10 cellular contexts compared by ENCODE assay signal in the genomic region with DNA sequence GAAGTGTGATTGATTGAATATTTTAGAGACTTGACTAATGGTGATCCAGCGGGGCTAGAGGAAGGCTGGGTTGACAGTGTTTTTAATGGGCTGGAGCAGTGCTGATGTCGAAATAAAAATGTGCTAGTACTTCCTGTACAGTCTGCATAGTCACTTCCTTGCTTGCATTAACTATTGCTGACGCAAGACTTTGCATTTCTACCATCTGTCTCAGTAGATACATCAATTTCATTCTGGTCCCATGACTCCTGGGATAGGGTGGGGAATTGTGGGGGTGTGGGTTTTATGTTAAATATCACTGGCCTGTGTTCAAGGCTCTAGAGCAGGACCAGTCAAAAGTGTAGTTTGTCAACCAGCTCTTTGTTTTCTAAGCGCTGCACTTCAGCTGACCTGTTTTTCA. TPM values are rescaled to one million over a fixed set of nuclear protein-coding genes. Genes with fewer than 3 reads are reported as not detected.
DNase-seq lines count a peak whose midpoint lies in the region; ATAC-seq and TF ChIP-seq lines count a peak whose summit lies in the region.
"Had no signal": no experiment of that assay in that cellular context is flagged by ENCODE, and none has a peak within 500 bp of the region (broad histone marks: within the 10 kb centered on the region; RNA-seq: fewer than 3 reads in every experiment).

No MANE protein-coding gene starts in this region.

- TF ChIP-seq CTCF in fibroblast of mammary gland (conservative IDR thresholded peaks at IDR 0.05; ENCODE audit: control insufficient read depth, insufficient read depth, low read depth, low read length) = no peak

- POLR2A ChIA-PET in activated CD4-positive, alpha-beta T cell treated with anti-CD3 and anti-CD28 coated beads, Interleukin-2, amount 10 ng/mL, durations not matched to agents 7 days and 5 days (lab: Charles Lee) = no interaction called here

- peak overlapping the region; percentile 38 for H3K27ac Mint-ChIP-seq in activated CD4-positive, alpha-beta T cell treated with anti-CD3 and anti-CD28 coated beads, Interleukin-2, amount 10 ng/mL, durations not matched to agents 7 days and 5 days
- H3K27ac Mint-ChIP-seq in stimulated activated effector memory CD8-positive, alpha-beta T cell treated with anti-CD3 and anti-CD28 coated beads, Interleukin-12 subunit alpha, Interleukin-12 subunit beta, amount 100 ng/mL, for 72 hours = peak overlapping the region; percentile 32

- ATAC-seq in stimulated activated effector memory CD8-positive, alpha-beta T cell treated with anti-CD3 and anti-CD28 coated beads, Interleukin-12 subunit alpha, Interleukin-12 subunit beta, amount 100 ng/mL, for 72 hours = peak; percentile 40
- ATAC-seq in GM18505 (IDR thresholded peaks at IDR 0.05; ENCODE audit: unreplicated experiment) = no peak
- ATAC-seq: activated naive CD4-positive, alpha-beta T cell treated with anti-CD3 and anti-CD28 coated beads, Interleukin-2, amount 50 U/mL, for 72 hours had no signal

- CTCF ChIA-PET in activated CD4-positive, alpha-beta T cell treated with anti-CD3 and anti-CD28 coated beads, Interleukin-2, amount 10 ng/mL, durations not matched to agents 7 days and 5 days (lab: Charles Lee) = interaction anchor here (3.2 kb wide), 1 partner anchor 12 kb away, joined by 15 read pairs; no protein-coding TSS in a partner anchor

- no peaks in the 10 kb centered on the region for H3K27me3 Mint-ChIP-seq in activated CD4-positive, alpha-beta T cell treated with anti-CD3 and anti-CD28 coated beads, Interleukin-2, amount 10 ng/mL, durations not matched to agents 7 days and 5 days

- no peak overlapping the region for H3K4me3 ChIP-seq in fibroblast of mammary gland (ENCODE audit: control insufficient read depth, low read depth, low read length)

- DNase-seq in activated CD4-positive, alpha-beta T cell treated with anti-CD3 and anti-CD28 coated beads, Interleukin-2, amount 10 ng/mL, durations not matched to agents 7 days and 5 days = no peak
- no peak for DNase-seq in activated CD4-positive, alpha-beta T cell treated with anti-CD3 and anti-CD28 coated beads, Interleukin-2, amount 50 U/mL, for 1 hour
- DNase-seq in SKM-1 (lab: John Stamatoyannopoulos, UW; ENCODE audit: unreplicated experiment) (peak; percentile 6), fibroblast of mammary gland (ENCODE audit: low read depth) (peak; percentile 82), ureter (ENCODE audit: low spot score) (no peak), NCI-H82 treated with DMSO at 0.1 percent for 48 hours (lab: John Stamatoyannopoulos, UW; ENCODE audit: unreplicated experiment) (no peak)
- DNase-seq in stimulated activated effector memory CD8-positive, alpha-beta T cell treated with anti-CD3 and anti-CD28 coated beads, Interleukin-12 subunit alpha, Interleukin-12 subunit beta, amount 100 ng/mL, for 72 hours (ENCODE audit: low spot score in 2 of 2) = no peak
- DNase-seq: SK-N-SH had no signal

- H3K4me3 Mint-ChIP-seq in activated CD4-positive, alpha-beta T cell treated with anti-CD3 and anti-CD28 coated beads, Interleukin-2, amount 10 ng/mL, durations not matched to agents 7 days and 5 days = no peak overlapping the region
- H3K4me3 Mint-ChIP-seq in stimulated activated effector memory CD8-positive, alpha-beta T cell treated with anti-CD3 and anti-CD28 coated beads, Interleukin-12 subunit alpha, Interleukin-12 subunit beta, amount 100 ng/mL, for 72 hours = no peak overlapping the region

- TF ChIP-seq POLR2A in GM18505 (IDR thresholded peaks at IDR 0.05; ENCODE audit: borderline replicate concordance, extremely low read depth, insufficient read depth, insufficient read length) = no peak

- peaks cover 12% of the 10 kb centered on the region for H3K36me3 Mint-ChIP-seq in activated CD4-positive, alpha-beta T cell treated with anti-CD3 and anti-CD28 coated beads, Interleukin-2, amount 10 ng/mL, durations not matched to agents 7 days and 5 days (ENCODE audit: low read depth)
- peaks cover 41% of the 10 kb centered on the region for H3K36me3 Mint-ChIP-seq in stimulated activated effector memory CD8-positive, alpha-beta T cell treated with anti-CD3 and anti-CD28 coated beads, Interleukin-12 subunit alpha, Interleukin-12 subunit beta, amount 100 ng/mL, for 72 hours

- no peaks in the 10 kb centered on the region for H3K9me3 Mint-ChIP-seq in activated CD4-positive, alpha-beta T cell treated with anti-CD3 and anti-CD28 coated beads, Interleukin-2, amount 10 ng/mL, durations not matched to agents 7 days and 5 days
- H3K9me3 Mint-ChIP-seq in stimulated activated effector memory CD8-positive, alpha-beta T cell treated with anti-CD3 and anti-CD28 coated beads, Interleukin-12 subunit alpha, Interleukin-12 subunit beta, amount 100 ng/mL, for 72 hours = no peaks in the 10 kb centered on the region
- H3K9me3 Mint-ChIP-seq: activated naive CD4-positive, alpha-beta T cell treated with anti-CD3 and anti-CD28 coated beads, Interleukin-2, amount 50 U/mL, for 72 hours had no signal

- peaks cover 14% of the 10 kb centered on the region for H3K4me1 Mint-ChIP-seq in activated CD4-positive, alpha-beta T cell treated with anti-CD3 and anti-CD28 coated beads, Interleukin-2, amount 10 ng/mL, durations not matched to agents 7 days and 5 days
- H3K4me1 Mint-ChIP-seq in stimulated activated effector memory CD8-positive, alpha-beta T cell treated with anti-CD3 and anti-CD28 coated beads, Interleukin-12 subunit alpha, Interleukin-12 subunit beta, amount 100 ng/mL, for 72 hours = peaks cover 10% of the 10 kb centered on the region

RNA-seq across cellular contexts. Expression of a gene that starts 35.3 kb away (rescaled TPM):
- under 1 TPM; 0.07 to 0.08 TPM for total RNA-seq in activated CD4-positive, alpha-beta T cell treated with anti-CD3 and anti-CD28 coated beads, Interleukin-2, amount 10 ng/mL, durations not matched to agents 7 days and 5 days
- 0.26 TPM for total RNA-seq in ureter

RNA-seq across cellular contexts. Expression of a gene that starts 56.4 kb away (rescaled TPM):
- 10 to 100 TPM; 55.4 to 60.8 TPM for total RNA-seq in activated CD4-positive, alpha-beta T cell treated with anti-CD3 and anti-CD28 coated beads, Interleukin-2, amount 10 ng/mL, durations not matched to agents 7 days and 5 days
- total RNA-seq in ureter = 48.9 TPM

Comparison
In these comparisons a context has a peak if more than half of its experiments do, and no peak if none do; other contexts are left out.
1. DNase-seq: peak in SKM-1 (single experiment) and fibroblast of mammary gland (single experiment); none in activated CD4-positive, alpha-beta T cell treated with anti-CD3 and anti-CD28 coated beads, Interleukin-2, amount 10 ng/mL, durations not matched to agents 7 days and 5 days (single experiment), activated CD4-positive, alpha-beta T cell treated with anti-CD3 and anti-CD28 coated beads, Interleukin-2, amount 50 U/mL, for 1 hour (single experiment), stimulated activated effector memory CD8-positive, alpha-beta T cell treated with anti-CD3 and anti-CD28 coated beads, Interleukin-12 subunit alpha, Interleukin-12 subunit beta, amount 100 ng/mL, for 72 hours (0 of 2), ureter (single experiment) and NCI-H82 treated with DMSO at 0.1 percent for 48 hours (single experiment).